Comparison of ENCODE assay signal across 27 cellular contexts in the genomic region with DNA sequence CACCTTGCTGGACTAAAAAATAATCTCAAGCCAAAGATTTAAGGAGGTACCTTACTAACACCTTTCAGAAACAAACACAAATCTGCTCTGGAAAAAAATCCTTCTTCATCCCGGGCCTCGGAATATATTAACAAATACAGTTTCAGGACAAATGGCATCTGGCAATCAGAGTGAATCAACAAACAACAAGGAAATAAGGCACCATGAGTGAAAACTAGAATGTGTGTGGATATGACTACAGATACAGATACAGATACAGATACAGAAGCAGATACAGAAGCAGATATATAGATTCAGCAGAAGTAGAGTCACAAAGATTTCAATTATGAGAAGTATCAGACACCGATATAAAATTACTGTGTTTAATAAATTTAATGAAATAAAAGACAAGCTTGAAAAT.
"Had no signal": no experiment of that assay in that cellular context is flagged by ENCODE, and none has a peak within 500 bp of the region (broad histone marks: within the 10 kb centered on the region; RNA-seq: fewer than 3 reads in every experiment).

No MANE protein-coding gene starts in this region.

- H3K27me3 ChIP-seq: stomach, suprapubic skin, testis, thyroid gland, tibial artery, tibial nerve, transverse colon, upper lobe of left lung, upper lobe of right lung, uterus, vagina had no signal

- H3K9me3 ChIP-seq: testis, thoracic aorta, thyroid gland, upper lobe of right lung, vagina had no signal

- H3K4me3 ChIP-seq: stomach, suprapubic skin, testis, thoracic aorta, thyroid gland, tibial artery, tibial nerve, transverse colon, upper lobe of left lung, upper lobe of right lung, uterus, vagina had no signal

- H3K36me3 ChIP-seq: stomach, suprapubic skin, thoracic aorta, thyroid gland, tibial artery, tibial nerve, transverse colon, upper lobe of left lung, upper lobe of right lung, uterus, vagina had no signal

- H3K4me1 ChIP-seq: stomach, suprapubic skin, testis, thyroid gland, tibial artery, tibial nerve, transverse colon, upper lobe of right lung, uterus, vagina had no signal

- ATAC-seq: stimulated activated effector memory CD8-positive, alpha-beta T cell treated with anti-CD3 and anti-CD28 coated beads, Interleukin-12 subunit alpha, Interleukin-12 subunit beta, amount 100 ng/mL, for 72 hours; stimulated activated memory B cell treated with anti-CD40 and anti-IgM and Interleukin-4, amounts not matched to agents 10 μg/mL and 1 μg/mL and 100 μg/mL, for 72 hours; stimulated activated naive B cell treated with anti-CD40 and anti-IgM and Interleukin-4, amounts not matched to agents 10 μg/mL and 1 μg/mL and 100 μg/mL, for 72 hours; stimulated activated naive CD8-positive, alpha-beta T cell treated with anti-CD3 and anti-CD28 coated beads, Interleukin-15, amount 100 ng/mL, for 72 hours; stimulated activated naive CD8-positive, alpha-beta T cell treated with anti-CD3 and anti-CD28 coated beads, Interleukin-15, Interleukin-2, amounts not matched to agents 100 U/mL and 50 U/mL, for 24 hours; upper lobe of right lung had no signal

- FAIRE-seq: urothelium cell line had no signal

- DNase-seq: stimulated activated CD4-positive, alpha-beta T cell treated with anti-CD3 and anti-CD28 coated beads, Interleukin-2, amount 100 ng/mL, for 48 hours; stimulated activated CD4-positive, alpha-beta T cell treated with anti-CD3 and anti-CD28 coated beads, Interleukin-4, amount 100 ng/mL, for 1 hour; stimulated activated CD4-positive, alpha-beta T cell treated with anti-CD3 and anti-CD28 coated beads, Interleukin-4, amount 100 ng/mL, for 24 hours; stimulated activated CD4-positive, alpha-beta T cell treated with anti-CD3 and anti-CD28 coated beads, Interleukin-4, amount 100 ng/mL, for 4 hours; stimulated activated CD8-positive, alpha-beta memory T cell treated with anti-CD3 and anti-CD28 coated beads, Interleukin-4, amount 100 ng/mL, for 48 hours; stimulated activated naive B cell treated with anti-CD40 and anti-IgM and Interleukin-4, amounts not matched to agents 10 μg/mL and 1 μg/mL and 100 μg/mL, for 72 hours; stimulated activated naive CD4-positive, alpha-beta T cell; stimulated activated naive CD4-positive, alpha-beta T cell treated with Interleukin-2 at 50 U/mL for 16 hours; stimulated activated naive CD8-positive, alpha-beta T cell treated with anti-CD3 and anti-CD28 coated beads, Interleukin-15, amount 100 ng/mL, for 72 hours; stimulated activated naive CD8-positive, alpha-beta T cell treated with anti-CD3 and anti-CD28 coated beads, Interleukin-15, Interleukin-2, amounts not matched to agents 100 U/mL and 50 U/mL, for 24 hours; stomach; substantia nigra; testis; thyroid gland; tibial artery; transverse colon; trophoblast cell; upper lobe of left lung; upper lobe of right lung; uterus had no signal

- H3K27ac ChIP-seq: stomach, suprapubic skin, testis, thoracic aorta, thyroid gland, tibial artery, tibial nerve, transverse colon, upper lobe of left lung, upper lobe of right lung, uterus, vagina had no signal
